In genomic region chr10:114356786-114357588, GRCh38 we compare ENCODE assay signal across 13 cellular contexts. TPM values are rescaled to one million over a fixed set of nuclear protein-coding genes. Genes with fewer than 3 reads are reported as not detected.
A peak's percentile ranks its signal among the peaks of the same experiment; 100 is the strongest.
DNase-seq lines count a peak whose midpoint lies in the region; ATAC-seq and TF ChIP-seq lines count a peak whose summit lies in the region.
"Had no signal": no experiment of that assay in that cellular context is flagged by ENCODE, and none has a peak within 500 bp of the region (broad histone marks: within the 10 kb centered on the region; RNA-seq: fewer than 3 reads in every experiment).

No MANE protein-coding gene starts in this region.

- H3K4me3 Mint-ChIP-seq in effector memory CD8-positive, alpha-beta T cell, result no peak overlapping the region
- H3K4me3 Mint-ChIP-seq: CD14-positive monocyte had no signal

- H3K4me1 Mint-ChIP-seq in effector memory CD8-positive, alpha-beta T cell (ENCODE audit: low read depth in 2 of 2), result no peaks in the 10 kb centered on the region
- H3K4me1 Mint-ChIP-seq: CD14-positive monocyte had no signal

- no peaks in the 10 kb centered on the region for H3K27me3 ChIP-seq in SJSA1 (replicated peaks)
- H3K27me3 ChIP-seq in HAP-1 (ENCODE audit: low read depth), result peaks cover 8% of the 10 kb centered on the region; the same call in 1 of the 2 replicates

- TF ChIP-seq POLR2A in GM18505 (IDR thresholded peaks at IDR 0.05; ENCODE audit: borderline replicate concordance, extremely low read depth, insufficient read depth, insufficient read length), result no peak

- no peak for ATAC-seq in effector memory CD8-positive, alpha-beta T cell (replicated peaks)
- ATAC-seq in GM18505 (IDR thresholded peaks at IDR 0.05; ENCODE audit: unreplicated experiment) (no peak), GM19324 (IDR thresholded peaks at IDR 0.05; ENCODE audit: low FRiP score, unreplicated experiment) (no peak)

- in situ Hi-C loops in HAP-1 (cut with MboI; ENCODE audit: low sequenced_read_pairs), result no loop called here

- DNase-seq in Daoy (ENCODE audit: low read depth) (peak; percentile 57), SJSA1 (ENCODE audit: low read depth in 1 of 2, low spot score in 2 of 2) (peak; percentile 58 to 81), foreskin fibroblast (peak; percentile 5 to 22), renal cortical epithelial cell (ENCODE audit: low read depth) (peak; percentile 79), HAP-1 (ENCODE audit: low spot score in 2 of 2) (no peak)
- DNase-seq in effector memory CD8-positive, alpha-beta T cell, result no peak
- DNase-seq: cortex of kidney; Karpas-422; SHP77 treated with DMSO at 0.1 percent for 48 hours; stimulated activated CD4-positive, alpha-beta T cell treated with anti-CD3 and anti-CD28 coated beads, Interleukin-12 subunit alpha, Interleukin-12 subunit beta, amount 100 ng/mL, for 4 hours had no signal

- H3K4me1 ChIP-seq in SJSA1 (replicated peaks) (peaks cover 50% of the 10 kb centered on the region), HAP-1 (no peaks in the 10 kb centered on the region)

- no peak overlapping the region for H3K27ac Mint-ChIP-seq in effector memory CD8-positive, alpha-beta T cell
- H3K27ac Mint-ChIP-seq: CD14-positive monocyte had no signal

- H3K4me3 ChIP-seq in SJSA1, result no peak overlapping the region
- no peak overlapping the region for H3K4me3 ChIP-seq in foreskin fibroblast (ENCODE audit: low read depth in 1 of 2, low read length in 2 of 2)
- no peak overlapping the region for H3K4me3 ChIP-seq in HAP-1

- H3K36me3 Mint-ChIP-seq in effector memory CD8-positive, alpha-beta T cell (ENCODE audit: insufficient read depth), result no peaks in the 10 kb centered on the region
- H3K36me3 Mint-ChIP-seq: CD14-positive monocyte had no signal

- peaks cover 33 to 70% of the 10 kb centered on the region in 2 donors for H3K27me3 Mint-ChIP-seq in effector memory CD8-positive, alpha-beta T cell

- H3K9me3 Mint-ChIP-seq in effector memory CD8-positive, alpha-beta T cell, result no peaks in the 10 kb centered on the region

- H3K36me3 ChIP-seq in SJSA1, result no peaks in the 10 kb centered on the region
- H3K36me3 ChIP-seq in HAP-1 (replicated peaks), result no peaks in the 10 kb centered on the region

- no peak for TF ChIP-seq CTCF in foreskin fibroblast (IDR thresholded peaks at IDR 0.05; ENCODE audit: low read depth, low read length)

- no peaks in the 10 kb centered on the region for H3K9me3 ChIP-seq in SJSA1 (replicated peaks)
- no peaks in the 10 kb centered on the region for H3K9me3 ChIP-seq in HAP-1

- H3K27ac ChIP-seq in SJSA1, result peak overlapping the region; percentile 21; the same call in 1 of the 2 replicates

RNA-seq across cellular contexts. Expression of gene AFAP1L2, which starts 47.3 kb away (rescaled TPM):
- 10.9 and 17.1 TPM in 2 replicates for total RNA-seq in Daoy (2014; rRNA removed; shearing (Covaris generic))
- 1.3 and 2.1 TPM in 2 replicates for total RNA-seq in SJSA1 (2014; rRNA removed; shearing (Covaris generic))
- total RNA-seq in renal cortical epithelial cell, result 40.1 and 71.4 TPM in 2 replicates

Comparison
In these comparisons a context has a peak if more than half of its experiments do, and no peak if none do; other contexts are left out.
1. DNase-seq: peak in Daoy (single experiment), SJSA1 (2 of 2), foreskin fibroblast (2 of 2) and renal cortical epithelial cell (single experiment); none in HAP-1 (0 of 2) and effector memory CD8-positive, alpha-beta T cell (0 of 3).